9 cellular contexts compared by ENCODE assay signal in genomic region chr15:92958105-92958504, GRCh38. TPM values are rescaled to one million over a fixed set of nuclear protein-coding genes. Genes with fewer than 3 reads are reported as not detected.
DNase-seq lines count a peak whose midpoint lies in the region; ATAC-seq lines count a peak whose summit lies in the region.
"Had no signal": no experiment of that assay in that cellular context is flagged by ENCODE, and none has a peak within 500 bp of the region (broad histone marks: within the 10 kb centered on the region; RNA-seq: fewer than 3 reads in every experiment).

No MANE protein-coding gene starts in this region.

- H3K9me3 Mint-ChIP-seq in T-cell = no peaks in the 10 kb centered on the region
- H3K9me3 Mint-ChIP-seq: naive B cell had no signal

- CTCF ChIA-PET in T-cell (lab: Charles Lee) = no interaction called here

- no peaks in the 10 kb centered on the region for H3K27me3 Mint-ChIP-seq in T-cell
- H3K27me3 Mint-ChIP-seq: naive B cell had no signal

- ATAC-seq in T-cell (replicated peaks in 1 of 4) (peak in 3 of 4 experiments; percentile 68 to 86 (median 78)), left ventricle myocardium superior (peak; percentile 13), HG03280 (IDR thresholded peaks at IDR 0.05; ENCODE audit: unreplicated experiment) (no peak)

- DNase-seq in T-cell = peak in 26 of 34 experiments; percentile 7 to 58 (median 29)
- DNase-seq in activated T-cell treated with anti-CD3 and anti-CD28 coated beads, Interleukin-2, amount 50 U/mL, for 48 hours = peak; percentile 49 to 58
- DNase-seq in left ventricle myocardium superior = no peak
- DNase-seq in stimulated activated CD8-positive, alpha-beta memory T cell treated with anti-CD3 and anti-CD28 coated beads, Interleukin-2, amount 100 ng/mL, for 48 hours (ENCODE audit: low read depth in 2 of 2) = peak; percentile 3 to 15
- DNase-seq in mucosa of gallbladder (ENCODE audit: low spot score) = no peak
- DNase-seq in NCI-H446 (lab: John Stamatoyannopoulos, UW) = no peak
- DNase-seq: erythroblast, naive B cell had no signal

- peak overlapping the region; percentile 74 to 76 for H3K27ac Mint-ChIP-seq in T-cell

- POLR2A ChIA-PET in T-cell (lab: Charles Lee) = no interaction called here

- intact Hi-C loops in left ventricle myocardium superior (cut with micrococcal nuclease) = no loop called here

- peaks cover 50 to 65% (median 58%) of the 10 kb centered on the region in 3 donors for H3K4me1 Mint-ChIP-seq in T-cell

- H3K4me3 Mint-ChIP-seq in T-cell = peak overlapping the region; percentile 9 to 22 (median 19)
- H3K4me3 Mint-ChIP-seq: naive B cell had no signal

- H3K36me3 Mint-ChIP-seq in T-cell = peaks cover 77% of the 10 kb centered on the region

RNA-seq across cellular contexts. Expression of gene CHD2, which starts 58.0 kb away (rescaled TPM):
- 100 to 1,000 TPM; 231 to 506 (median 266) TPM for total RNA-seq in T-cell
- 57.2 TPM for total RNA-seq in left ventricle myocardium superior
- total RNA-seq in mucosa of gallbladder = 124 TPM

Comparison
In these comparisons a context has a peak if more than half of its experiments do, and no peak if none do; other contexts are left out.
1. DNase-seq: peak in T-cell (26 of 34), activated T-cell treated with anti-CD3 and anti-CD28 coated beads, Interleukin-2, amount 50 U/mL, for 48 hours (2 of 2) and stimulated activated CD8-positive, alpha-beta memory T cell treated with anti-CD3 and anti-CD28 coated beads, Interleukin-2, amount 100 ng/mL, for 48 hours (2 of 2); none in left ventricle myocardium superior (single experiment), mucosa of gallbladder (single experiment) and NCI-H446 (0 of 2).